In the genomic region with DNA sequence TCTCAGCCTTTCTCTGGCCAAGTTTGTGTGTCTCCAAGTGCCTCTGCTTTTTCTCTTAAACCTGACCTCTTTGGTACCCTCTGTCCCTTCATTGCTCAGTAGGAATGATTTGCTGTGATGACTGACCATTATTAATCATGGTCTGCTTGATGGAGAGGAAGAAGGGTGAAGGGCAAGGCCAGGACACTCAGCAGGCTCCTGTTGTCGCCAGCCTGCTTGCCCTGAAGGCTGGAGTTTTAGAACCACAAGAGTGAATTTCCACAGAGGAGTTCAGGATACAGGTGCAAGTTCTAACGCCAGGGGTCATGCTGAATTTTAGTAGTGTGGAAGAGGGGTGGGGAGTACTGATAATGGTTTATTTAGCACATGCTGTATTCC, we compare ENCODE assay signal across 16 cellular contexts. TPM values are rescaled to one million over a fixed set of nuclear protein-coding genes. Genes with fewer than 3 reads are reported as not detected.
DNase-seq lines count a peak whose midpoint lies in the region; ATAC-seq and TF ChIP-seq lines count a peak whose summit lies in the region.
"Had no signal": no experiment of that assay in that cellular context is flagged by ENCODE, and none has a peak within 500 bp of the region (broad histone marks: within the 10 kb centered on the region; RNA-seq: fewer than 3 reads in every experiment).

No MANE protein-coding gene starts in this region.

- peaks cover 1% of the 10 kb centered on the region for H4K20me1 ChIP-seq in neural progenitor cell (ENCODE audit: low read depth)

- H3K4me3 ChIP-seq in ACC112 (ENCODE audit: low read depth, low read length) (peak overlapping the region; percentile 89; the same call in 1 of the 2 replicates), rectal smooth muscle tissue (ENCODE audit: low read length) (no peak overlapping the region), neural progenitor cell (no peak overlapping the region)
- H3K4me3 ChIP-seq: SJCRH30 had no signal

- H3K27me3 Mint-ChIP-seq in endothelial cell (ENCODE audit: unreplicated experiment) (peaks cover 28% of the 10 kb centered on the region), neural progenitor cell (ENCODE audit: insufficient read depth, low read depth) (peaks cover 16% of the 10 kb centered on the region)
- H3K27me3 Mint-ChIP-seq in activated CD4-positive, alpha-beta T cell treated with anti-CD3 and anti-CD28 coated beads for 36 hours = peaks cover 3% of the 10 kb centered on the region

- H3K27me3 ChIP-seq in ACC112 (ENCODE audit: insufficient read depth, low read length) (no peaks in the 10 kb centered on the region), rectal smooth muscle tissue (ENCODE audit: control insufficient read depth, insufficient read depth, low read length) (no peaks in the 10 kb centered on the region), neural progenitor cell (no peaks in the 10 kb centered on the region)
- H3K27me3 ChIP-seq: neutrophil, SJCRH30 had no signal

- H3K4me3 Mint-ChIP-seq in endothelial cell (ENCODE audit: unreplicated experiment) = peak overlapping the region; percentile 52
- H3K4me3 Mint-ChIP-seq in activated CD4-positive, alpha-beta T cell treated with anti-CD3 and anti-CD28 coated beads for 36 hours = no peak overlapping the region
- no peak overlapping the region for H3K4me3 Mint-ChIP-seq in neural progenitor cell

- DNase-seq in M059J (ENCODE audit: low read depth) = peak; percentile 87
- DNase-seq in endothelial cell (ENCODE audit: low spot score) = no peak
- no peak for DNase-seq in activated CD4-positive, alpha-beta T cell treated with anti-CD3 and anti-CD28 coated beads for 36 hours
- DNase-seq in neural progenitor cell (ENCODE audit: low spot score) = no peak
- no peak for DNase-seq in HuH-7 (ENCODE audit: low spot score)
- DNase-seq: amygdala; effector CD4-positive, alpha-beta T cell; glutamatergic neuron; Karpas-422; NCI-H187 treated with DMSO at 0.1 percent for 48 hours; NCI-H748 treated with DMSO at 0.1 percent for 48 hours; SJCRH30 had no signal

- TF ChIP-seq CTCF in endothelial cell (IDR thresholded peaks at IDR 0.05; ENCODE audit: unreplicated experiment) (no peak), neural progenitor cell (IDR thresholded peaks at IDR 0.05) (no peak)

- intact Hi-C loops in activated CD4-positive, alpha-beta T cell treated with anti-CD3 and anti-CD28 coated beads for 36 hours (cut with DNase I, micrococcal nuclease) = no loop called here

- H3K27ac ChIP-seq in ACC112 (ENCODE audit: low read depth, low read length) = peak overlapping the region; percentile 95
- peak overlapping the region; percentile 98 for H3K27ac ChIP-seq in rectal smooth muscle tissue (ENCODE audit: low read depth, low read length)
- H3K27ac ChIP-seq in neural progenitor cell = no peak overlapping the region
- H3K27ac ChIP-seq: SJCRH30 had no signal

- POLR2A ChIA-PET in activated CD4-positive, alpha-beta T cell treated with anti-CD3 and anti-CD28 coated beads for 36 hours (lab: Charles Lee) = no interaction called here

- H3K36me3 ChIP-seq in ACC112 (ENCODE audit: insufficient read depth, low read length) (no peaks in the 10 kb centered on the region), rectal smooth muscle tissue (ENCODE audit: control insufficient read depth, insufficient read depth, low read length) (no peaks in the 10 kb centered on the region), neural progenitor cell (no peaks in the 10 kb centered on the region)
- H3K36me3 ChIP-seq: neutrophil, SJCRH30 had no signal

- H2AFZ ChIP-seq in ACC112 (ENCODE audit: low read length, unreplicated experiment) = no peak overlapping the region
- H2AFZ ChIP-seq in neural progenitor cell (replicated peaks) = no peak overlapping the region

- CTCF ChIA-PET in activated CD4-positive, alpha-beta T cell treated with anti-CD3 and anti-CD28 coated beads for 36 hours (lab: Charles Lee) = interaction anchor here (0.9 to 14.4 kb wide), 2 partner anchors 21 to 157 kb away, joined by 3 to 260 read pairs; no protein-coding TSS in a partner anchor

- H3K36me3 Mint-ChIP-seq in endothelial cell (ENCODE audit: low read depth, unreplicated experiment) (peaks cover 14% of the 10 kb centered on the region), neural progenitor cell (no peaks in the 10 kb centered on the region)
- peaks cover 7% of the 10 kb centered on the region for H3K36me3 Mint-ChIP-seq in activated CD4-positive, alpha-beta T cell treated with anti-CD3 and anti-CD28 coated beads for 36 hours (ENCODE audit: low read depth)

- ATAC-seq in activated CD4-positive, alpha-beta T cell treated with anti-CD3 and anti-CD28 coated beads for 36 hours = no peak
- ATAC-seq in HG02870 (IDR thresholded peaks at IDR 0.05; ENCODE audit: unreplicated experiment) = no peak

- H3K27ac Mint-ChIP-seq in endothelial cell (ENCODE audit: unreplicated experiment) (peak overlapping the region; percentile 87), neural progenitor cell (no peak overlapping the region)
- no peak overlapping the region for H3K27ac Mint-ChIP-seq in activated CD4-positive, alpha-beta T cell treated with anti-CD3 and anti-CD28 coated beads for 36 hours

- H3K9me3 ChIP-seq in neural progenitor cell (ENCODE audit: low read depth) = no peaks in the 10 kb centered on the region
- H3K9me3 ChIP-seq: neutrophil, SJCRH30 had no signal

- peaks cover 68% of the 10 kb centered on the region for H3K4me1 ChIP-seq in ACC112 (ENCODE audit: control insufficient read depth, insufficient read depth, low read length, unreplicated experiment)
- peaks cover 35% of the 10 kb centered on the region for H3K4me1 ChIP-seq in rectal smooth muscle tissue (ENCODE audit: control insufficient read depth, insufficient read depth, low read length)
- peaks cover 31% of the 10 kb centered on the region for H3K4me1 ChIP-seq in neural progenitor cell

- H3K79me2 ChIP-seq in ACC112 (ENCODE audit: control insufficient read depth, insufficient read depth, low read length, unreplicated experiment) = peaks cover 33% of the 10 kb centered on the region
- H3K79me2 ChIP-seq in neural progenitor cell (ENCODE audit: low read depth) = peaks cover 21% of the 10 kb centered on the region

- no peak overlapping the region for H3K4me2 ChIP-seq in neural progenitor cell

- H3K4me1 Mint-ChIP-seq in endothelial cell (ENCODE audit: unreplicated experiment) (peaks cover 68% of the 10 kb centered on the region), neural progenitor cell (peaks cover 28% of the 10 kb centered on the region)
- H3K4me1 Mint-ChIP-seq in activated CD4-positive, alpha-beta T cell treated with anti-CD3 and anti-CD28 coated beads for 36 hours = peaks cover 18% of the 10 kb centered on the region

- no peak overlapping the region for H3K9ac ChIP-seq in rectal smooth muscle tissue (ENCODE audit: low read length)
- H3K9ac ChIP-seq in neural progenitor cell = no peak overlapping the region

- peaks cover 19% of the 10 kb centered on the region for H3F3A ChIP-seq in neural progenitor cell (ENCODE audit: low read depth)

- no peaks in the 10 kb centered on the region for H3K9me3 Mint-ChIP-seq in endothelial cell (ENCODE audit: unreplicated experiment)
- no peaks in the 10 kb centered on the region for H3K9me3 Mint-ChIP-seq in activated CD4-positive, alpha-beta T cell treated with anti-CD3 and anti-CD28 coated beads for 36 hours (ENCODE audit: low read depth)
- no peaks in the 10 kb centered on the region for H3K9me3 Mint-ChIP-seq in neural progenitor cell

RNA-seq across cellular contexts. Expression of gene ITGA5, which starts 2.8 kb away (rescaled TPM):
- total RNA-seq in M059J (2014; rRNA removed; shearing (Covaris generic)) = 419 and 625 TPM in 2 replicates
- total RNA-seq in endothelial cell (ENCODE audit: unreplicated experiment) = 688 TPM
- 10 to 100 TPM; 38.6 to 58.0 TPM for total RNA-seq in activated CD4-positive, alpha-beta T cell treated with anti-CD3 and anti-CD28 coated beads for 36 hours
- total RNA-seq in neural progenitor cell (ENCODE audit: low replicate concordance) = 37.7 and 70.8 TPM in 2 replicates

RNA-seq across cellular contexts. Expression of gene ZNF385A, which starts 37.3 kb away (rescaled TPM):
- 0.71 and 4.6 TPM in 2 replicates for total RNA-seq in M059J (2014; rRNA removed; shearing (Covaris generic))
- total RNA-seq in endothelial cell (ENCODE audit: unreplicated experiment) (15.6 TPM), neural progenitor cell (ENCODE audit: low replicate concordance) (6.2 and 7.2 TPM in 2 replicates)
- total RNA-seq in activated CD4-positive, alpha-beta T cell treated with anti-CD3 and anti-CD28 coated beads for 36 hours = under 1 TPM; 0.73 to 0.74 TPM

RNA-seq across cellular contexts. Expression of gene GTSF1, which starts 51.5 kb away (rescaled TPM):
- total RNA-seq in M059J (2014; rRNA removed; shearing (Covaris generic)) = not detected in 2 replicates
- total RNA-seq in endothelial cell (ENCODE audit: unreplicated experiment) (not detected), neural progenitor cell (ENCODE audit: low replicate concordance) (not detected in 2 replicates)
- total RNA-seq in activated CD4-positive, alpha-beta T cell treated with anti-CD3 and anti-CD28 coated beads for 36 hours = 1 to 10 TPM; 6.8 to 7.2 TPM
- total RNA-seq: SJCRH30 had no signal

RNA-seq across cellular contexts. Expression of gene GPR84, which starts 57.6 kb away (rescaled TPM):
- not detected in 2 replicates for total RNA-seq in M059J (2014; rRNA removed; shearing (Covaris generic))
- total RNA-seq in endothelial cell (ENCODE audit: unreplicated experiment) (0.41 TPM), neural progenitor cell (ENCODE audit: low replicate concordance) (not detected in 2 replicates)
- 1 to 10 TPM in 1 of 2 experiments, under 1 TPM in 1; 0.98 to 1.7 TPM for total RNA-seq in activated CD4-positive, alpha-beta T cell treated with anti-CD3 and anti-CD28 coated beads for 36 hours
- total RNA-seq: SJCRH30 had no signal
